In the genomic region with DNA sequence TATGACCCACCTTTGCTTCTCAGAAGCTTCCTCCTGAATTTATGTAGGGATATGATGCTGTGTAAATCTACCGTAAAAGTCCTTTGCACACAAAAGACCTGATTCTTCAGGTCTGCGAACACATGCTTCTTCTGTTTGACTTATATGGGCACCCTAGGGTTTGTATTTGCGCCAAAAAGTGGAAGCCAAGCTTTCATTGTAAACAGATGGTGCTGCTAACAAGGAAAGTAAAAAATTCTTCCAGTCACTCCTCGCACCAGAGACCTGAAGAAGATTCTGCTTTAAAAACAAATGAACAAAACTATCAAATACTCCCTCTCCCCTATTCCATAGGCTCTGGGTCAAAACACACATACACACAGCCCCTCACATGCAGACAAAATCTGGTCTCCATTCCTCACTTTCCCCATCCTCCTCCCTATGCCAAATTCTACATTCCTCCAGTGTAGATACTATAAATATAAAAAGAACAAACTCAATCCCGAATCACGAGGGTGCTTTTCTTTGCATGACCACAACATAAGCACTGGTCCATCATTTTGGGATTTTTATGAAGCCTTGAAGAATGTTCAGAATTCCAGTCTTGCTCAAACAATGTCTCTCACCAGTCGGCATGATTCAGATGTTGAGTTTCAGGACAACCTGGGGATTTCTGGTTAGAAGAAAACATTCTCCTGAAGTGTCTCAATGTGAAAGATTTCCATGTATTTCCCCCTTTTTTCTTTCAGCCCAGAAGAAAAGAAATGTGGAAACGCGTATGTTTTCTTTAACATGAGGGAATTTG, we compare ENCODE assay signal across 18 cellular contexts.
DNase-seq lines count a peak whose midpoint lies in the region; ATAC-seq and TF ChIP-seq lines count a peak whose summit lies in the region.
"Had no signal": no experiment of that assay in that cellular context is flagged by ENCODE, and none has a peak within 500 bp of the region (broad histone marks: within the 10 kb centered on the region; RNA-seq: fewer than 3 reads in every experiment).

No MANE protein-coding gene starts in this region.

- H3K9ac ChIP-seq in mesenchymal stem cell (ENCODE audit: low read length), result no peak overlapping the region

- H3K27me3 ChIP-seq in AG04450 (ENCODE audit: control insufficient read depth, insufficient read depth, low read length) (no peaks in the 10 kb centered on the region), mesenchymal stem cell (ENCODE audit: control insufficient read depth in 1 of 2, insufficient read depth in 1 of 2, low read length in 2 of 2) (no peaks in the 10 kb centered on the region), testis (no peaks in the 10 kb centered on the region)
- H3K27me3 ChIP-seq: BE2C, esophagus squamous epithelium had no signal

- no peak overlapping the region for H3K14ac ChIP-seq in mesenchymal stem cell (ENCODE audit: low read length in 2 of 2)

- no peaks in the 10 kb centered on the region for H3K36me3 Mint-ChIP-seq in HFFc6 (ENCODE audit: low read depth)
- H3K36me3 Mint-ChIP-seq: activated naive CD8-positive, alpha-beta T cell treated with anti-CD3 and anti-CD28 coated beads, Interleukin-2, amount 10 ng/mL, durations not matched to agents 7 days and 5 days had no signal

- no peak overlapping the region for H3K23ac ChIP-seq in mesenchymal stem cell (ENCODE audit: low read length in 2 of 2)

- no peaks in the 10 kb centered on the region for H3K36me3 ChIP-seq in mesenchymal stem cell (ENCODE audit: control insufficient read depth in 1 of 2, insufficient read depth in 2 of 2, low read depth in 1 of 2, low read length in 2 of 2)
- H3K36me3 ChIP-seq in testis (ENCODE audit: low read depth, missing control alignments), result no peaks in the 10 kb centered on the region
- H3K36me3 ChIP-seq: BE2C, esophagus squamous epithelium had no signal

- TF ChIP-seq CTCF in AG04450 (IDR thresholded peaks at IDR 0.05; ENCODE audit: low read depth, low read length) (no peak), HFFc6 (IDR thresholded peaks at IDR 0.05) (no peak), testis (IDR thresholded peaks at IDR 0.05) (no peak)

- no peak for TF ChIP-seq POLR2A in testis (IDR thresholded peaks at IDR 0.05)

- H3K18ac ChIP-seq in mesenchymal stem cell (ENCODE audit: low read depth in 1 of 2, low read length in 2 of 2), result no peak overlapping the region

- H4K8ac ChIP-seq in mesenchymal stem cell (ENCODE audit: low read length), result no peak overlapping the region

- H2BK120ac ChIP-seq in mesenchymal stem cell (ENCODE audit: low read depth, low read length), result no peak overlapping the region

- H2BK12ac ChIP-seq in mesenchymal stem cell (ENCODE audit: low read length in 2 of 2), result no peak overlapping the region

- H3K27ac Mint-ChIP-seq in HFFc6, result peak overlapping the region; percentile 62
- H3K27ac Mint-ChIP-seq: activated naive CD8-positive, alpha-beta T cell treated with anti-CD3 and anti-CD28 coated beads, Interleukin-2, amount 10 ng/mL, durations not matched to agents 7 days and 5 days; dendritic cell treated with granulocyte-macrophage colony-stimulating factor and Interleukin-4, amounts not matched to agents 40 ng/mL and 50 ng/mL, for 4 days; T-helper 2 cell treated with Interferon-gamma antibody and Interleukin-4, amounts not matched to agents 5 μg/mL and 100 μg/mL, for 36 hours had no signal

- no peak overlapping the region for H2AFZ ChIP-seq in mesenchymal stem cell (ENCODE audit: low read depth, low read length)

- H3K9me3 ChIP-seq in AG04450 (ENCODE audit: control insufficient read depth, insufficient read depth, low read length) (no peaks in the 10 kb centered on the region), mesenchymal stem cell (ENCODE audit: control insufficient read depth, low read length) (no peaks in the 10 kb centered on the region), testis (no peaks in the 10 kb centered on the region)
- H3K9me3 ChIP-seq: BE2C, esophagus squamous epithelium had no signal

- H3K4me2 ChIP-seq in mesenchymal stem cell (ENCODE audit: low read length, poor library complexity, severe bottlenecking), result no peak overlapping the region

- H3K4me3 ChIP-seq in AG04450 (ENCODE audit: low read depth, low read length), result no peak overlapping the region
- no peak overlapping the region for H3K4me3 ChIP-seq in mesenchymal stem cell (ENCODE audit: insufficient read depth in 1 of 2, low read depth in 1 of 2, low read length in 2 of 2)
- H3K4me3 ChIP-seq in testis, result no peak overlapping the region
- H3K4me3 ChIP-seq: esophagus squamous epithelium had no signal

- CTCF ChIA-PET in AG04450 (lab: Charles Lee), result interaction anchor here (1.2 kb wide), 1 partner anchor 11 kb away, joined by 4 read pairs; no protein-coding TSS in a partner anchor

- no peak overlapping the region for H2BK5ac ChIP-seq in mesenchymal stem cell (ENCODE audit: low read depth, low read length, poor library complexity, severe bottlenecking)

- H3K9me3 Mint-ChIP-seq in HFFc6, result no peaks in the 10 kb centered on the region
- H3K9me3 Mint-ChIP-seq: activated naive CD8-positive, alpha-beta T cell treated with anti-CD3 and anti-CD28 coated beads, Interleukin-2, amount 10 ng/mL, durations not matched to agents 7 days and 5 days; dendritic cell treated with granulocyte-macrophage colony-stimulating factor and Interleukin-4, amounts not matched to agents 40 ng/mL and 50 ng/mL, for 4 days; T-helper 2 cell treated with Interferon-gamma antibody and Interleukin-4, amounts not matched to agents 5 μg/mL and 100 μg/mL, for 36 hours had no signal

- DNase-seq in AG04450 (ENCODE audit: low read depth, low spot score) (peak; percentile 77), HFFc6 (peak; percentile 68), cerebellar cortex (ENCODE audit: low spot score) (peak; percentile 76), mesenchymal stem cell (peak; percentile 59), testis (no peak), NCI-H187 (lab: John Stamatoyannopoulos, UW) (no peak), NCI-H1694 treated with DMSO at 0.1 percent for 48 hours (lab: John Stamatoyannopoulos, UW) (no peak)
- DNase-seq: activated naive CD8-positive, alpha-beta T cell treated with anti-CD3 and anti-CD28 coated beads, Interleukin-2, amount 10 ng/mL, durations not matched to agents 7 days and 5 days; BE2C; DMS79; esophagus squamous epithelium; mesendoderm; NCI-H82; nucleus accumbens; substantia nigra had no signal

- H4K91ac ChIP-seq in mesenchymal stem cell (ENCODE audit: low read length), result no peak overlapping the region

- POLR2A ChIA-PET in AG04450 (lab: Yijun Ruan, JAX), result interaction anchor here (1.5 kb wide), 1 partner anchor 15 kb away, joined by 4 read pairs; no protein-coding TSS in a partner anchor

- H3K4me3 Mint-ChIP-seq in HFFc6, result peak overlapping the region; percentile 62
- H3K4me3 Mint-ChIP-seq: activated naive CD8-positive, alpha-beta T cell treated with anti-CD3 and anti-CD28 coated beads, Interleukin-2, amount 10 ng/mL, durations not matched to agents 7 days and 5 days; dendritic cell treated with granulocyte-macrophage colony-stimulating factor and Interleukin-4, amounts not matched to agents 40 ng/mL and 50 ng/mL, for 4 days; T-helper 2 cell treated with Interferon-gamma antibody and Interleukin-4, amounts not matched to agents 5 μg/mL and 100 μg/mL, for 36 hours had no signal

- WGBS in mesenchymal stem cell, result 83% methylated on average over 8 of the region's 9 CpGs
- whole genome bisulfite sequencing in testis, 2 donors, result 91 to 96% methylated on average over 9 of the region's 9 CpGs

- peaks cover 1% of the 10 kb centered on the region; the same call in 1 of the 2 replicates for H3K27me3 Mint-ChIP-seq in HFFc6 (ENCODE audit: insufficient read depth)
- H3K27me3 Mint-ChIP-seq: dendritic cell treated with granulocyte-macrophage colony-stimulating factor and Interleukin-4, amounts not matched to agents 40 ng/mL and 50 ng/mL, for 4 days had no signal

- intact Hi-C loops in testis (cut with DNase I; ENCODE audit: low total_unique reads), result no loop called here

- H2AK5ac ChIP-seq in mesenchymal stem cell (ENCODE audit: low read length, severe bottlenecking), result peak overlapping the region; percentile 1

- no peaks in the 10 kb centered on the region for H3K79me1 ChIP-seq in mesenchymal stem cell (replicated peaks; ENCODE audit: low read length, poor library complexity, severe bottlenecking)

- no peak overlapping the region for H2BK15ac ChIP-seq in mesenchymal stem cell (ENCODE audit: low read depth, poor library complexity, severe bottlenecking)

- H3K27ac ChIP-seq in AG04450 (ENCODE audit: low read depth, low read length) (peak overlapping the region; percentile 82), mesenchymal stem cell (ENCODE audit: low read length, poor library complexity, severe bottlenecking) (peak overlapping the region; percentile 76), testis (no peak overlapping the region)

- peaks cover 8% of the 10 kb centered on the region for H3K4me1 ChIP-seq in mesenchymal stem cell (ENCODE audit: control insufficient read depth, insufficient read depth, low read depth, low read length)
- H3K4me1 ChIP-seq in testis, result no peaks in the 10 kb centered on the region
- H3K4me1 ChIP-seq: BE2C, esophagus squamous epithelium had no signal

- H3K4me1 Mint-ChIP-seq in HFFc6 (ENCODE audit: low read depth), result peaks cover 48% of the 10 kb centered on the region
- H3K4me1 Mint-ChIP-seq: activated naive CD8-positive, alpha-beta T cell treated with anti-CD3 and anti-CD28 coated beads, Interleukin-2, amount 10 ng/mL, durations not matched to agents 7 days and 5 days had no signal

- ATAC-seq in GM18511 (IDR thresholded peaks at IDR 0.05; ENCODE audit: unreplicated experiment), result no peak

- no peak overlapping the region for H3K4ac ChIP-seq in mesenchymal stem cell (ENCODE audit: low read depth in 1 of 2, low read length in 2 of 2)

Comparison
In these comparisons a context has a peak if more than half of its experiments do, and no peak if none do; other contexts are left out.
1. DNase-seq: peak in AG04450 (single experiment), HFFc6 (single experiment), cerebellar cortex (single experiment) and mesenchymal stem cell (single experiment); none in testis (single experiment), NCI-H187 (0 of 2) and NCI-H1694 treated with DMSO at 0.1 percent for 48 hours (single experiment).
2. H3K27ac ChIP-seq: peak in AG04450 (single experiment) and mesenchymal stem cell (single experiment); none in testis (0 of 2).